In the genomic region with DNA sequence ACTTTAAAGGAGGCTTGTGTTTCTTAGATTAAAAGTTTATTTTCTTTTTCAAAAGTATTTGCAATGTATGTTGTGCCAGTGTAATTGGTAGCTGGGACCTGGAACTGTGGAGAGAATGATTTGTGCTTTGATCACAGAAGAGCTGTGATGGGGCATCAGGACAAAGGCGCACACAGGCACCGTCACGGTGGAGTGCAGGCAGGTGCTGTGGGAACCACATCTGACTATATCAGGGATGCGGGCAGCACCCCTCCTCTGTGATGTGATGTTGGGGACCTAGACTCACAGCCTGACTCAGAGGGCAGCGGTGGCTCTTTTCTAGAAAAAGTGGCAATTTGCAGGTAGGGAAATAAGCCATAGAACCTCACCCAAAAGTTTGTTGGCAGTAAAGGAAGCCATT, we compare ENCODE assay signal across 22 cellular contexts. TPM values are rescaled to one million over a fixed set of nuclear protein-coding genes. Genes with fewer than 3 reads are reported as not detected.
DNase-seq lines count a peak whose midpoint lies in the region; ATAC-seq and TF ChIP-seq lines count a peak whose summit lies in the region.
"Had no signal": no experiment of that assay in that cellular context is flagged by ENCODE, and none has a peak within 500 bp of the region (broad histone marks: within the 10 kb centered on the region; RNA-seq: fewer than 3 reads in every experiment).

No MANE protein-coding gene starts in this region.

- no peaks in the 10 kb centered on the region for H3K27me3 Mint-ChIP-seq in activated naive CD8-positive, alpha-beta T cell
- H3K27me3 Mint-ChIP-seq in activated naive CD8-positive, alpha-beta T cell treated with anti-CD3 and anti-CD28 coated beads for 36 hours = no peaks in the 10 kb centered on the region
- H3K27me3 Mint-ChIP-seq in activated T-cell treated with anti-CD3 and anti-CD28 coated beads, Interleukin-2, amount 50 U/mL, for 24 hours = no peaks in the 10 kb centered on the region
- H3K27me3 Mint-ChIP-seq in naive thymus-derived CD4-positive, alpha-beta T cell = no peaks in the 10 kb centered on the region
- H3K27me3 Mint-ChIP-seq: dendritic cell treated with granulocyte-macrophage colony-stimulating factor and Interleukin-4, amounts not matched to agents 40 ng/mL and 50 ng/mL, for 4 days had no signal

- H3K4me3 ChIP-seq in naive thymus-derived CD4-positive, alpha-beta T cell (ENCODE audit: low read length) = no peak overlapping the region
- H3K4me3 ChIP-seq in mucosa of descending colon (no peak overlapping the region), right atrium auricular region (no peak overlapping the region)
- H3K4me3 ChIP-seq: SJSA1, suprapubic skin had no signal

- peaks cover 55% of the 10 kb centered on the region for H3K4me1 Mint-ChIP-seq in activated naive CD8-positive, alpha-beta T cell (ENCODE audit: low read depth)
- H3K4me1 Mint-ChIP-seq in activated naive CD8-positive, alpha-beta T cell treated with anti-CD3 and anti-CD28 coated beads for 36 hours = peaks cover 46% of the 10 kb centered on the region
- peaks cover 66% of the 10 kb centered on the region for H3K4me1 Mint-ChIP-seq in activated T-cell treated with anti-CD3 and anti-CD28 coated beads, Interleukin-2, amount 50 U/mL, for 24 hours (ENCODE audit: low read depth)
- peaks cover 33 to 75% (median 58%) of the 10 kb centered on the region in 7 donors for H3K4me1 Mint-ChIP-seq in naive thymus-derived CD4-positive, alpha-beta T cell
- H3K4me1 Mint-ChIP-seq: nephron had no signal

- H3K4me1 ChIP-seq in naive thymus-derived CD4-positive, alpha-beta T cell (ENCODE audit: control insufficient read depth in 2 of 2, insufficient read depth in 2 of 2, low read length in 2 of 2) = peaks cover 24 to 43% of the 10 kb centered on the region in 2 donors
- no peaks in the 10 kb centered on the region for H3K4me1 ChIP-seq in mucosa of descending colon (ENCODE audit: low read depth)
- H3K4me1 ChIP-seq in right atrium auricular region = no peaks in the 10 kb centered on the region
- H3K4me1 ChIP-seq: suprapubic skin had no signal

- no peaks in the 10 kb centered on the region for H3K27me3 ChIP-seq in naive thymus-derived CD4-positive, alpha-beta T cell (ENCODE audit: control insufficient read depth in 2 of 2, insufficient read depth in 2 of 2, low read length in 2 of 2)
- H3K27me3 ChIP-seq in right atrium auricular region = no peaks in the 10 kb centered on the region
- H3K27me3 ChIP-seq: SJSA1, suprapubic skin had no signal

- H3K36me3 Mint-ChIP-seq in activated naive CD8-positive, alpha-beta T cell = peaks cover 16% of the 10 kb centered on the region
- H3K36me3 Mint-ChIP-seq in activated naive CD8-positive, alpha-beta T cell treated with anti-CD3 and anti-CD28 coated beads for 36 hours = peaks cover 79% of the 10 kb centered on the region
- peaks cover 99% of the 10 kb centered on the region for H3K36me3 Mint-ChIP-seq in activated T-cell treated with anti-CD3 and anti-CD28 coated beads, Interleukin-2, amount 50 U/mL, for 24 hours (ENCODE audit: low read depth)
- H3K36me3 Mint-ChIP-seq in naive thymus-derived CD4-positive, alpha-beta T cell = peaks cover 8 to 52% (median 30%) of the 10 kb centered on the region in 5 donors
- H3K36me3 Mint-ChIP-seq: WTC11 had no signal

- DNase-seq in activated naive CD8-positive, alpha-beta T cell treated with anti-CD3 and anti-CD28 coated beads for 36 hours = no peak
- peak; percentile 27 for DNase-seq in activated T-cell treated with anti-CD3 and anti-CD28 coated beads, Interleukin-2, amount 50 U/mL, for 24 hours
- peak in 5 of 9 donors; percentile 24 to 31 (median 30) for DNase-seq in naive thymus-derived CD4-positive, alpha-beta T cell
- DNase-seq in NCI-H510A treated with DMSO at 0.1 percent for 48 hours (lab: John Stamatoyannopoulos, UW) (no peak), mucosa of descending colon (no peak), right atrium auricular region (ENCODE audit: low spot score) (no peak)
- DNase-seq: activated CD4-positive, alpha-beta T cell treated with anti-CD3 and anti-CD28 coated beads, Interleukin-2, amount 50 U/mL, for 48 hours; amygdala; GDM1; mesendoderm; NCI-H1105; NCI-H2081; posterior cingulate gyrus; stimulated activated CD4-positive, alpha-beta T cell treated with anti-CD3 and anti-CD28 coated beads, Interleukin-15, amount 100 ng/mL, for 24 hours had no signal

- intact Hi-C loops in naive thymus-derived CD4-positive, alpha-beta T cell (cut with micrococcal nuclease) = no loop called here
- intact Hi-C loops in mucosa of descending colon (cut with DNase I, micrococcal nuclease) = no loop called here

- H3K36me3 ChIP-seq in naive thymus-derived CD4-positive, alpha-beta T cell (ENCODE audit: control insufficient read depth in 2 of 3, insufficient read depth in 3 of 3, low read length in 3 of 3) = peaks cover 0 to 20% (median 4%) of the 10 kb centered on the region in 3 experiments
- no peaks in the 10 kb centered on the region for H3K36me3 ChIP-seq in mucosa of descending colon (ENCODE audit: low read depth)
- H3K36me3 ChIP-seq in right atrium auricular region = no peaks in the 10 kb centered on the region
- H3K36me3 ChIP-seq: suprapubic skin had no signal

- H3K9me3 ChIP-seq in naive thymus-derived CD4-positive, alpha-beta T cell (ENCODE audit: control insufficient read depth in 2 of 3, low read length in 3 of 3) = no peaks in the 10 kb centered on the region
- H3K9me3 ChIP-seq in mucosa of descending colon = no peaks in the 10 kb centered on the region
- H3K9me3 ChIP-seq in right atrium auricular region = no peaks in the 10 kb centered on the region
- H3K9me3 ChIP-seq: SJSA1, suprapubic skin had no signal

- H3K9me3 Mint-ChIP-seq in activated naive CD8-positive, alpha-beta T cell (ENCODE audit: low read depth) = no peaks in the 10 kb centered on the region
- peaks cover 8% of the 10 kb centered on the region for H3K9me3 Mint-ChIP-seq in activated naive CD8-positive, alpha-beta T cell treated with anti-CD3 and anti-CD28 coated beads for 36 hours
- H3K9me3 Mint-ChIP-seq in activated T-cell treated with anti-CD3 and anti-CD28 coated beads, Interleukin-2, amount 50 U/mL, for 24 hours = no peaks in the 10 kb centered on the region
- peaks cover 0 to 5% (median 0%) of the 10 kb centered on the region in 11 donors for H3K9me3 Mint-ChIP-seq in naive thymus-derived CD4-positive, alpha-beta T cell
- H3K9me3 Mint-ChIP-seq: activated T-helper 2 cell treated with anti-CD3 and anti-CD28 coated beads, Interferon-gamma antibody, Interleukin-2, Interleukin-4, amounts not matched to agents 10 μg/mL and 5 μg/mL and 100 μg/mL, durations not matched to agents 14 hours and 24 hours and 36 hours; dendritic cell treated with granulocyte-macrophage colony-stimulating factor and Interleukin-4, amounts not matched to agents 40 ng/mL and 50 ng/mL, for 4 days; nephron; WTC11 had no signal

- peak overlapping the region; percentile 23 for H3K27ac Mint-ChIP-seq in activated naive CD8-positive, alpha-beta T cell
- H3K27ac Mint-ChIP-seq in activated naive CD8-positive, alpha-beta T cell treated with anti-CD3 and anti-CD28 coated beads for 36 hours = no peak overlapping the region
- peak overlapping the region; percentile 71 for H3K27ac Mint-ChIP-seq in activated T-cell treated with anti-CD3 and anti-CD28 coated beads, Interleukin-2, amount 50 U/mL, for 24 hours
- peak overlapping the region; percentile 22 to 100 (median 92) for H3K27ac Mint-ChIP-seq in naive thymus-derived CD4-positive, alpha-beta T cell
- H3K27ac Mint-ChIP-seq: dendritic cell treated with granulocyte-macrophage colony-stimulating factor and Interleukin-4, amounts not matched to agents 40 ng/mL and 50 ng/mL, for 4 days; nephron; WTC11 had no signal

- H3K27ac ChIP-seq in naive thymus-derived CD4-positive, alpha-beta T cell (ENCODE audit: low read depth, low read length) = peak overlapping the region; percentile 12
- no peak overlapping the region for H3K27ac ChIP-seq in right atrium auricular region
- H3K27ac ChIP-seq: SJSA1, suprapubic skin had no signal

- no peak for ATAC-seq in naive thymus-derived CD4-positive, alpha-beta T cell
- ATAC-seq in mucosa of descending colon = no peak
- ATAC-seq: sciatic nerve, WTC11 had no signal

- CTCF ChIA-PET in naive thymus-derived CD4-positive, alpha-beta T cell (lab: Charles Lee) = interaction anchor here (0.7 to 1.0 kb wide), 2 partner anchors 21 to 25 kb away, joined by 3 to 4 read pairs; no protein-coding TSS in a partner anchor

- H3K4me3 Mint-ChIP-seq in activated naive CD8-positive, alpha-beta T cell = no peak overlapping the region
- no peak overlapping the region for H3K4me3 Mint-ChIP-seq in activated naive CD8-positive, alpha-beta T cell treated with anti-CD3 and anti-CD28 coated beads for 36 hours
- no peak overlapping the region for H3K4me3 Mint-ChIP-seq in activated T-cell treated with anti-CD3 and anti-CD28 coated beads, Interleukin-2, amount 50 U/mL, for 24 hours
- H3K4me3 Mint-ChIP-seq in naive thymus-derived CD4-positive, alpha-beta T cell = peak overlapping the region in 7 of 10 donors; percentile 25 to 53 (median 41)
- H3K4me3 Mint-ChIP-seq: dendritic cell treated with granulocyte-macrophage colony-stimulating factor and Interleukin-4, amounts not matched to agents 40 ng/mL and 50 ng/mL, for 4 days; nephron; WTC11 had no signal

- POLR2A ChIA-PET in naive thymus-derived CD4-positive, alpha-beta T cell (lab: Charles Lee) = interaction anchor here (0.6 to 3.5 kb wide), 2 partner anchors 21 to 1628 kb away, joined by 4 to 14 read pairs; no protein-coding TSS in a partner anchor

- no peak for TF ChIP-seq CTCF in mucosa of descending colon (IDR thresholded peaks at IDR 0.05)
- TF ChIP-seq CTCF in right atrium auricular region (IDR thresholded peaks at IDR 0.05) = no peak

RNA-seq across cellular contexts. Expression of gene SYTL3, which starts 34.5 kb away (rescaled TPM):
- 100 to 1,000 TPM in 1 of 2 experiments, 10 to 100 TPM in 1; 97.8 to 101 TPM for total RNA-seq in activated naive CD8-positive, alpha-beta T cell treated with anti-CD3 and anti-CD28 coated beads for 36 hours
- total RNA-seq in naive thymus-derived CD4-positive, alpha-beta T cell = 10 to 100 TPM; 25.8 to 67.0 (median 31.1) TPM
- 10 to 100 TPM; 13.4 to 27.3 TPM for polyA plus RNA-seq in naive thymus-derived CD4-positive, alpha-beta T cell
- total RNA-seq in mucosa of descending colon (1 to 10 TPM; 2.8 to 4.7 (median 4.4) TPM), right atrium auricular region (1 to 10 TPM; 4.2 to 5.6 TPM)

RNA-seq across cellular contexts. Expression of gene DYNLT1, which starts 39.8 kb away (rescaled TPM):
- 10 to 100 TPM; 70.9 to 74.2 TPM for total RNA-seq in activated naive CD8-positive, alpha-beta T cell treated with anti-CD3 and anti-CD28 coated beads for 36 hours
- total RNA-seq in naive thymus-derived CD4-positive, alpha-beta T cell = 100 to 1,000 TPM in 2 of 5 experiments, 10 to 100 TPM in 3; 66.4 to 122 (median 75.9) TPM
- polyA plus RNA-seq in naive thymus-derived CD4-positive, alpha-beta T cell = 10 to 100 TPM; 81.6 to 95.6 TPM
- 100 to 1,000 TPM; 113 to 153 (median 147) TPM for total RNA-seq in mucosa of descending colon
- total RNA-seq in right atrium auricular region = 10 to 100 TPM; 57.3 to 91.5 TPM

Comparison
In these comparisons a context has a peak if more than half of its experiments do, and no peak if none do; other contexts are left out.
1. H3K4me3 Mint-ChIP-seq: peak in naive thymus-derived CD4-positive, alpha-beta T cell (7 of 10); none in activated naive CD8-positive, alpha-beta T cell (single experiment), activated naive CD8-positive, alpha-beta T cell treated with anti-CD3 and anti-CD28 coated beads for 36 hours (single experiment) and activated T-cell treated with anti-CD3 and anti-CD28 coated beads, Interleukin-2, amount 50 U/mL, for 24 hours (single experiment).
2. DNase-seq: peak in activated T-cell treated with anti-CD3 and anti-CD28 coated beads, Interleukin-2, amount 50 U/mL, for 24 hours (single experiment) and naive thymus-derived CD4-positive, alpha-beta T cell (5 of 9); none in activated naive CD8-positive, alpha-beta T cell treated with anti-CD3 and anti-CD28 coated beads for 36 hours (single experiment), NCI-H510A treated with DMSO at 0.1 percent for 48 hours (single experiment), mucosa of descending colon (0 of 3) and right atrium auricular region (single experiment).
3. RNA of gene SYTL3, which starts 34.5 kb away (total RNA-seq): 97.8 to 101 TPM in activated naive CD8-positive, alpha-beta T cell treated with anti-CD3 and anti-CD28 coated beads for 36 hours and 25.8 to 67.0 TPM in naive thymus-derived CD4-positive, alpha-beta T cell; 4.2 to 5.6 TPM in right atrium auricular region and 2.8 to 4.7 TPM in mucosa of descending colon; every median in the first group is over 4 times any median in the second.